Comparison of ENCODE assay signal across 8 cellular contexts in the genomic region with DNA sequence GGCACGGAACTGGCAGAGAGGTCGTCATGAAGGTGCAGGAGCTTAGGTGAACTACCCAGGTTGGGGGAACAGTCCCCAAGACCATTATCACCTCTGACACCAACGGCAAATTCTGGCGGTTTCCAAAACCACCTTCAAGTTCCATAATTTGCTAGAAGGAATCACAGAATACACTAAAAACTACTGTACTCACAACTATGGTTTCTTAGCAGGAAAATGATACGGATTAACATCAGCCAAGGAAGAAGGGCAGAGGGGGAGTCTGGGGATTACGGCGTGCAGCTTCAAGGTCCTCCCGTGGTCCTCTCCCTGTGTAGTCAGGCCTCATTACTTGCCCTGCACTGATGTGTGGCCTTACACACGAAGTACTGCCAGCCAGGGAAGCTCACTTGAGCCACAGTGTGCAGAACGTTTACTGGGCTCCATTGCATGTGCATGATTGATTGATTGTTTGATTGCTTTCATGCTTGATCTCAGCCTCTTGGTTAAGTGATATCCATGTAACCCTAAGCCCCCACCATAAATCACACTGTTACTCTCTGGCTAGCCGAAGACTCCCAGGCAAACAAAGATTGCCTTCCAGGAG. TPM values are rescaled to one million over a fixed set of nuclear protein-coding genes. Genes with fewer than 3 reads are reported as not detected.
DNase-seq lines count a peak whose midpoint lies in the region; ATAC-seq lines count a peak whose summit lies in the region.

No MANE protein-coding gene starts in this region.

- peak overlapping the region; percentile 19 for H3K27ac ChIP-seq in temporal lobe (ENCODE audit: low read depth, low read length)

- peaks cover 15% of the 10 kb centered on the region for H3K36me3 Mint-ChIP-seq in activated T-cell treated with anti-CD3 and anti-CD28 coated beads, Interleukin-2, amount 50 U/mL, for 24 hours (ENCODE audit: low read depth)
- no peaks in the 10 kb centered on the region for H3K36me3 Mint-ChIP-seq in activated CD4-positive, alpha-beta memory T cell treated with anti-CD3 and anti-CD28 coated beads, Interleukin-2, amount 10 ng/mL, durations not matched to agents 7 days and 5 days (ENCODE audit: low read depth)

- peak overlapping the region; percentile 69 for H3K27ac Mint-ChIP-seq in activated T-cell treated with anti-CD3 and anti-CD28 coated beads, Interleukin-2, amount 50 U/mL, for 24 hours
- peak overlapping the region; percentile 2 for H3K27ac Mint-ChIP-seq in activated CD4-positive, alpha-beta memory T cell treated with anti-CD3 and anti-CD28 coated beads, Interleukin-2, amount 10 ng/mL, durations not matched to agents 7 days and 5 days

- POLR2A ChIA-PET in activated CD4-positive, alpha-beta memory T cell treated with anti-CD3 and anti-CD28 coated beads, Interleukin-2, amount 10 ng/mL, durations not matched to agents 7 days and 5 days (lab: Charles Lee): interaction anchor here (0.9 to 3.9 kb wide), 3 partner anchors 18 to 41 kb away, joined by 3 to 26 read pairs (median 4); a partner anchor contains a TSS

- ATAC-seq in GM21423 (IDR thresholded peaks at IDR 0.05; ENCODE audit: unreplicated experiment): no peak

- no peaks in the 10 kb centered on the region for H3K9me3 Mint-ChIP-seq in activated T-cell treated with anti-CD3 and anti-CD28 coated beads, Interleukin-2, amount 50 U/mL, for 24 hours
- no peaks in the 10 kb centered on the region for H3K9me3 Mint-ChIP-seq in activated CD4-positive, alpha-beta memory T cell treated with anti-CD3 and anti-CD28 coated beads, Interleukin-2, amount 10 ng/mL, durations not matched to agents 7 days and 5 days

- H3K27me3 Mint-ChIP-seq in activated T-cell treated with anti-CD3 and anti-CD28 coated beads, Interleukin-2, amount 50 U/mL, for 24 hours: no peaks in the 10 kb centered on the region
- no peaks in the 10 kb centered on the region for H3K27me3 Mint-ChIP-seq in activated CD4-positive, alpha-beta memory T cell treated with anti-CD3 and anti-CD28 coated beads, Interleukin-2, amount 10 ng/mL, durations not matched to agents 7 days and 5 days

- DNase-seq in activated T-cell treated with anti-CD3 and anti-CD28 coated beads, Interleukin-2, amount 50 U/mL, for 24 hours: no peak
- no peak for DNase-seq in activated T-cell treated with anti-CD3 and anti-CD28 coated beads, Interleukin-2, amount 50 U/mL, for 1 hour
- DNase-seq in activated CD4-positive, alpha-beta memory T cell treated with anti-CD3 and anti-CD28 coated beads, Interleukin-2, amount 10 ng/mL, durations not matched to agents 7 days and 5 days: no peak
- DNase-seq in islet precursor cell: peak; percentile 45
- no peak for DNase-seq in RKO (ENCODE audit: low spot score)
- no peak for DNase-seq in epidermal melanocyte (ENCODE audit: insufficient read length, low spot score)

- CTCF ChIA-PET in activated CD4-positive, alpha-beta memory T cell treated with anti-CD3 and anti-CD28 coated beads, Interleukin-2, amount 10 ng/mL, durations not matched to agents 7 days and 5 days (lab: Charles Lee): interaction anchor here (0.9 to 1.7 kb wide), 3 partner anchors 9 to 31 kb away, joined by 3 to 9 read pairs (median 5); no protein-coding TSS in a partner anchor

- H3K4me1 Mint-ChIP-seq in activated T-cell treated with anti-CD3 and anti-CD28 coated beads, Interleukin-2, amount 50 U/mL, for 24 hours (ENCODE audit: low read depth): peaks cover 34% of the 10 kb centered on the region
- H3K4me1 Mint-ChIP-seq in activated CD4-positive, alpha-beta memory T cell treated with anti-CD3 and anti-CD28 coated beads, Interleukin-2, amount 10 ng/mL, durations not matched to agents 7 days and 5 days: peaks cover 30% of the 10 kb centered on the region

- peak overlapping the region; percentile 75 for H3K4me3 Mint-ChIP-seq in activated T-cell treated with anti-CD3 and anti-CD28 coated beads, Interleukin-2, amount 50 U/mL, for 24 hours
- H3K4me3 Mint-ChIP-seq in activated CD4-positive, alpha-beta memory T cell treated with anti-CD3 and anti-CD28 coated beads, Interleukin-2, amount 10 ng/mL, durations not matched to agents 7 days and 5 days: peak overlapping the region; percentile 73

RNA-seq across cellular contexts. Expression of a gene that starts 0.8 kb away (rescaled TPM):
- total RNA-seq in activated CD4-positive, alpha-beta memory T cell treated with anti-CD3 and anti-CD28 coated beads, Interleukin-2, amount 10 ng/mL, durations not matched to agents 7 days and 5 days: 10 to 100 TPM; 22.4 to 23.0 TPM
- total RNA-seq in temporal lobe: 19.9 TPM

RNA-seq across cellular contexts. Expression of a gene that starts 32.0 kb away (rescaled TPM):
- 100 to 1,000 TPM; 932 to 936 TPM for total RNA-seq in activated CD4-positive, alpha-beta memory T cell treated with anti-CD3 and anti-CD28 coated beads, Interleukin-2, amount 10 ng/mL, durations not matched to agents 7 days and 5 days
- 199 TPM for total RNA-seq in temporal lobe
